In genomic region chr1:155001688-155002474, GRCh38 we compare ENCODE assay signal across 8 cellular contexts. TPM values are rescaled to one million over a fixed set of nuclear protein-coding genes. Genes with fewer than 3 reads are reported as not detected.
DNase-seq lines count a peak whose midpoint lies in the region; ATAC-seq and TF ChIP-seq lines count a peak whose summit lies in the region.

No MANE protein-coding gene starts in this region.

- H3K4me1 ChIP-seq in right lobe of liver = peaks cover 0 to 44% (median 18%) of the 10 kb centered on the region in 4 donors

- no peaks in the 10 kb centered on the region for H3K27me3 ChIP-seq in BJ (ENCODE audit: control insufficient read depth, insufficient read depth, low read length)
- H3K27me3 ChIP-seq in right lobe of liver = no peaks in the 10 kb centered on the region

- CTCF ChIA-PET in BJ (lab: Yijun Ruan, JAX) = interaction anchor here (0.5 to 8.3 kb wide), 6 partner anchors 14 to 966 kb away, joined by 3 to 74 read pairs (median 4); partner anchors contain the start of gene PBXIP1

- H3K36me3 ChIP-seq in BJ (ENCODE audit: control insufficient read depth, insufficient read depth, low read length) (no peaks in the 10 kb centered on the region; the same call in 1 of the 2 replicates), right lobe of liver (no peaks in the 10 kb centered on the region)

- intact Hi-C loops in right lobe of liver (cut with DNase I) = no loop called here

- TF ChIP-seq CTCF in BJ (IDR thresholded peaks at IDR 0.05; ENCODE audit: insufficient read depth, low read depth, low read length) (peak; percentile 80), right lobe of liver (IDR thresholded peaks at IDR 0.05) (peak; percentile 18 to 39 (median 30))

- H3K4me3 ChIP-seq in BJ (ENCODE audit: low read depth, low read length) (peak overlapping the region; percentile 64), right lobe of liver (peak overlapping the region; percentile 85 to 93 (median 91))

- ATAC-seq in GM19324 (IDR thresholded peaks at IDR 0.05; ENCODE audit: low FRiP score, unreplicated experiment) (peak; percentile 65), HG03571 (IDR thresholded peaks at IDR 0.05; ENCODE audit: unreplicated experiment) (peak; percentile 53), right lobe of liver (peak; percentile 72 to 84 (median 74))

- peak; percentile 71 for TF ChIP-seq POLR2A in right lobe of liver (IDR thresholded peaks at IDR 0.05)

- WGBS in right lobe of liver (ENCODE audit: insufficient coverage, low coverage, low lambda C conversion rate, missing lambda C conversion rate) = under 1% methylated on average over 24 of the region's 37 CpGs

- DNase-seq in BJ (ENCODE audit: low read depth) (peak; percentile 91), NCI-H774 (lab: John Stamatoyannopoulos, UW) (peak; percentile 99), dermis microvascular lymphatic vessel endothelial cell (ENCODE audit: low read depth in 2 of 2) (peak; percentile 96 to 99), right lobe of liver (peak; percentile 100)
- DNase-seq in activated CD4-positive, alpha-beta T cell treated with anti-CD3 and anti-CD28 coated beads, Interleukin-2, amount 50 U/mL, for 48 hours = peak; percentile 100
- peak; percentile 99 for DNase-seq in stimulated activated CD4-positive, alpha-beta T cell treated with anti-CD3 and anti-CD28 coated beads, Interleukin-4, amount 100 ng/mL, for 1 hour

- H3K27ac ChIP-seq in right lobe of liver = peak overlapping the region; percentile 76 to 95 (median 93)

- no peaks in the 10 kb centered on the region for H3K9me3 ChIP-seq in right lobe of liver

- POLR2A ChIA-PET in BJ (lab: Charles Lee) = no interaction called here

RNA-seq across cellular contexts. Expression of gene ZBTB7B, which starts 0.7 kb away (rescaled TPM):
- polyA plus RNA-seq in BJ (2011; rRNA removed) = 18.1 and 29.4 TPM in 2 replicates
- 21.3 and 22.4 TPM in 2 replicates for polyA minus RNA-seq in BJ (2011; rRNA and poly(A)+ RNA removed)
- total RNA-seq in dermis microvascular lymphatic vessel endothelial cell = 6.3 and 10.6 TPM in 2 replicates
- total RNA-seq in right lobe of liver = 10 to 100 TPM; 35.0 to 83.8 (median 38.8) TPM

RNA-seq across cellular contexts. Expression of gene LENEP, which starts 8.5 kb away (rescaled TPM):
- not detected in 2 replicates for polyA plus RNA-seq in BJ (2011; rRNA removed)
- 1.2 TPM in 1 of 2 replicates, not detected in the other for polyA minus RNA-seq in BJ (2011; rRNA and poly(A)+ RNA removed)
- total RNA-seq in dermis microvascular lymphatic vessel endothelial cell (0.13 and 0.38 TPM in 2 replicates), right lobe of liver (not detected)

RNA-seq across cellular contexts. Expression of gene FLAD1, which starts 18.7 kb away (rescaled TPM):
- 26.5 and 40.5 TPM in 2 replicates for polyA plus RNA-seq in BJ (2011; rRNA removed)
- polyA minus RNA-seq in BJ (2011; rRNA and poly(A)+ RNA removed) = 26.9 and 52.6 TPM in 2 replicates
- total RNA-seq in dermis microvascular lymphatic vessel endothelial cell (17.1 and 21.5 TPM in 2 replicates), right lobe of liver (10 to 100 TPM; 18.3 to 33.1 (median 24.6) TPM)

RNA-seq across cellular contexts. Expression of gene CKS1B, which starts 27.4 kb away (rescaled TPM):
- 111 and 160 TPM in 2 replicates for polyA plus RNA-seq in BJ (2011; rRNA removed)
- 32.3 and 34.2 TPM in 2 replicates for polyA minus RNA-seq in BJ (2011; rRNA and poly(A)+ RNA removed)
- total RNA-seq in dermis microvascular lymphatic vessel endothelial cell (63.2 and 73.7 TPM in 2 replicates), right lobe of liver (10 to 100 TPM; 14.9 to 51.7 (median 23.1) TPM)

RNA-seq across cellular contexts. Expression of gene SHC1, which starts 31.3 kb away (rescaled TPM):
- polyA plus RNA-seq in BJ (2011; rRNA removed) = 455 and 653 TPM in 2 replicates
- 247 and 437 TPM in 2 replicates for polyA minus RNA-seq in BJ (2011; rRNA and poly(A)+ RNA removed)
- total RNA-seq in dermis microvascular lymphatic vessel endothelial cell = 217 and 297 TPM in 2 replicates
- 100 to 1,000 TPM in 1 of 6 experiments, 10 to 100 TPM in 5; 44.6 to 108 (median 75.3) TPM for total RNA-seq in right lobe of liver

Comparison
In these comparisons a context has a peak if more than half of its experiments do, and no peak if none do; other contexts are left out.
1. Peak in every context shown above with its lines: DNase-seq, ATAC-seq, H3K4me3 ChIP-seq and H3K27ac ChIP-seq.